ENCODE assay signal across 8 cellular contexts in genomic region chrX:49884290-49884862, GRCh38.
A peak's percentile ranks its signal among the peaks of the same experiment; 100 is the strongest.
DNase-seq lines count a peak whose midpoint lies in the region; ATAC-seq and TF ChIP-seq lines count a peak whose summit lies in the region.

No MANE protein-coding gene starts in this region.

- H3K4me3 ChIP-seq in AG09309 (ENCODE audit: control insufficient read depth, low read depth, low read length): no peak overlapping the region
- H3K4me3 ChIP-seq in parathyroid adenoma (ENCODE audit: low read depth, low read length): no peak overlapping the region

- H2AFZ ChIP-seq in parathyroid adenoma: no peak overlapping the region

- no peaks in the 10 kb centered on the region for H3K27me3 ChIP-seq in parathyroid adenoma (ENCODE audit: control insufficient read depth, insufficient read depth, low read length)

- H3K4me1 ChIP-seq in parathyroid adenoma: no peaks in the 10 kb centered on the region

- ATAC-seq in GM18858 (IDR thresholded peaks at IDR 0.05; ENCODE audit: unreplicated experiment) (peak; percentile 53), HG03460 (IDR thresholded peaks at IDR 0.05; ENCODE audit: unreplicated experiment) (no peak)

- DNase-seq in AG09309 (ENCODE audit: low read depth): no peak
- peak; percentile 44 for DNase-seq in HuH-7.5 (ENCODE audit: low spot score)
- peak; percentile 60 for DNase-seq in OCI-M2 (lab: John Stamatoyannopoulos, UW; ENCODE audit: unreplicated experiment)
- peak; percentile 75 to 77 for DNase-seq in activated T-cell treated with anti-CD3 and anti-CD28 coated beads, Interleukin-2, amount 50 U/mL, for 48 hours
- peak; percentile 21 for DNase-seq in fibroblast of the conjunctiva (ENCODE audit: low read depth)

- no peak overlapping the region for H3K27ac ChIP-seq in parathyroid adenoma

- H3K9ac ChIP-seq in parathyroid adenoma: no peak overlapping the region

- H3K9me3 ChIP-seq in parathyroid adenoma (ENCODE audit: control insufficient read depth, low read length): no peaks in the 10 kb centered on the region

- no peaks in the 10 kb centered on the region for H3K36me3 ChIP-seq in parathyroid adenoma (ENCODE audit: control insufficient read depth, insufficient read depth, low read length)

- H3K4me2 ChIP-seq in parathyroid adenoma (ENCODE audit: low read length): no peak overlapping the region

- TF ChIP-seq CTCF in AG09309 (IDR thresholded peaks at IDR 0.05; ENCODE audit: control insufficient read depth, insufficient read depth, low read depth, low read length, missing control alignments) (peak; percentile 90), parathyroid adenoma (IDR thresholded peaks at IDR 0.05) (peak; percentile 74)

- no peaks in the 10 kb centered on the region for H3K79me2 ChIP-seq in parathyroid adenoma
